Comparison of ENCODE assay signal across 8 cellular contexts in the genomic region with DNA sequence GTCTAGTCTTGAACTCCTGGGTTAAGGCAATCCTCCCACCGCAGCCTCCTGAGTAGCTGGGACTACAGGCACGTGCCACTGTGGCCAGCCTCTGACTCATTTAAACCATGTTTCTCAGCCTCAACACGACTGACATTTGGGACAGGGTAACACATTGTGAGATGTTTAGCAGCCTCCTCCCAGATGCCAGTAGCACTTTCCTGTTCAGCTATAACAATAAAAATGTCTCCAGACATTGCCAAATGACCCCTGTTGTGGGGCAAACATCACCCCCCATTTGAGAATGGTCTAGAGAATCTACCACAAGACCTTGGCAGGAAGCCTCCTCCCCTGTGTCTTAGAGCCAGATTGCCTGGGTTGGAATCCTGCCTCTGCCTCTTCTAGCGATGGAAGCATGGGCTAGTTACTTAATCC. TPM values are rescaled to one million over a fixed set of nuclear protein-coding genes. Genes with fewer than 3 reads are reported as not detected.
DNase-seq lines count a peak whose midpoint lies in the region; ATAC-seq and TF ChIP-seq lines count a peak whose summit lies in the region.

No MANE protein-coding gene starts in this region.

- WGBS in esophagus squamous epithelium, 2 donors, result 23 to 28% methylated on average over 3 to 4 of the region's 4 CpGs

- CTCF ChIA-PET in GM10248 (lab: Yijun Ruan, JAX), result interaction anchor here (1.2 to 1.6 kb wide), 3 partner anchors 44 to 223 kb away, joined by 3 to 5 read pairs (median 5); no protein-coding TSS in a partner anchor

- H3K36me3 ChIP-seq in esophagus squamous epithelium (peaks cover 0 to 50% (median 0%) of the 10 kb centered on the region in 3 donors), lower lobe of right lung (no peaks in the 10 kb centered on the region)

- DNase-seq in activated naive CD4-positive, alpha-beta T cell treated with Interleukin-2 at 50 U/mL for 16 hours, result peak; percentile 32
- no peak for DNase-seq in activated naive CD4-positive, alpha-beta T cell treated with anti-CD3 and anti-CD28 coated beads, Interleukin-2, amount 50 U/mL, for 16 hours
- peak; percentile 93 for DNase-seq in RPMI7951 (ENCODE audit: low read depth)
- no peak for DNase-seq in esophagus squamous epithelium (lab: John Stamatoyannopoulos, UW)
- peak; percentile 68 for DNase-seq in stimulated activated naive CD8-positive, alpha-beta T cell treated with anti-CD3 and anti-CD28 coated beads, Interleukin-15, Interleukin-2, amounts not matched to agents 100 U/mL and 50 U/mL, for 24 hours
- no peak for DNase-seq in lower lobe of right lung
- no peak for DNase-seq in GM10248 (ENCODE audit: extremely low spot score)

- H3K27me3 ChIP-seq in esophagus squamous epithelium (no peaks in the 10 kb centered on the region), lower lobe of right lung (ENCODE audit: low read depth) (no peaks in the 10 kb centered on the region)

- POLR2A ChIA-PET in GM10248 (lab: Yijun Ruan, JAX), result interaction anchor here (0.5 kb wide), 1 partner anchor 1675 kb away, joined by 5 read pairs; no protein-coding TSS in a partner anchor

- H3K9me3 ChIP-seq in esophagus squamous epithelium (no peaks in the 10 kb centered on the region), lower lobe of right lung (no peaks in the 10 kb centered on the region)

- peak; percentile 91 for ATAC-seq in stimulated activated naive CD8-positive, alpha-beta T cell treated with anti-CD3 and anti-CD28 coated beads, Interleukin-15, Interleukin-2, amounts not matched to agents 100 U/mL and 50 U/mL, for 24 hours
- no peak for ATAC-seq in lower lobe of right lung
- no peak for ATAC-seq in HG02981 (IDR thresholded peaks at IDR 0.05; ENCODE audit: unreplicated experiment)

- intact Hi-C loops in esophagus squamous epithelium (cut with DNase I) (no loop called here), lower lobe of right lung (cut with DNase I) (no loop called here)

- H3K4me1 ChIP-seq in esophagus squamous epithelium (peaks cover 3 to 60% (median 29%) of the 10 kb centered on the region in 3 donors), lower lobe of right lung (peaks cover 8% of the 10 kb centered on the region)

- H3K27ac ChIP-seq in esophagus squamous epithelium (peak overlapping the region; percentile 24 to 96 (median 72)), lower lobe of right lung (no peak overlapping the region)

- no peak overlapping the region for H3K4me3 ChIP-seq in esophagus squamous epithelium
- H3K4me3 ChIP-seq in lower lobe of right lung, result no peak overlapping the region

- TF ChIP-seq CTCF in esophagus squamous epithelium (IDR thresholded peaks at IDR 0.05) (no peak), lower lobe of right lung (IDR thresholded peaks at IDR 0.05) (no peak), GM10248 (IDR thresholded peaks at IDR 0.05; ENCODE audit: control extremely low read depth, extremely low read depth, low read depth, missing control alignments) (no peak)

- no peak for TF ChIP-seq POLR2A in esophagus squamous epithelium (IDR thresholded peaks at IDR 0.05)

RNA-seq across cellular contexts. Expression of a gene that starts 8.4 kb away (rescaled TPM):
- not detected in 2 replicates for total RNA-seq in RPMI7951 (2014; rRNA removed; shearing (Covaris generic))
- total RNA-seq in esophagus squamous epithelium, result 10 to 100 TPM; 43.9 to 79.1 (median 53.4) TPM
- total RNA-seq in lower lobe of right lung, result 1.0 TPM

RNA-seq across cellular contexts. Expression of a gene that starts 45.8 kb away (rescaled TPM):
- under 0.01 and 0.29 TPM in 2 replicates for total RNA-seq in RPMI7951 (2014; rRNA removed; shearing (Covaris generic))
- 1 to 10 TPM in 1 of 4 donors, under 1 TPM in 3; 0.61 to 1.7 (median 0.91) TPM for total RNA-seq in esophagus squamous epithelium
- 6.4 TPM for total RNA-seq in lower lobe of right lung

Comparison
In these comparisons a context has a peak if more than half of its experiments do, and no peak if none do; other contexts are left out.
1. DNase-seq: peak in activated naive CD4-positive, alpha-beta T cell treated with Interleukin-2 at 50 U/mL for 16 hours (single experiment), RPMI7951 (single experiment) and stimulated activated naive CD8-positive, alpha-beta T cell treated with anti-CD3 and anti-CD28 coated beads, Interleukin-15, Interleukin-2, amounts not matched to agents 100 U/mL and 50 U/mL, for 24 hours (single experiment); none in activated naive CD4-positive, alpha-beta T cell treated with anti-CD3 and anti-CD28 coated beads, Interleukin-2, amount 50 U/mL, for 16 hours (single experiment), esophagus squamous epithelium (single experiment), lower lobe of right lung (single experiment) and GM10248 (single experiment).
2. RNA of a gene that starts 8.4 kb away (total RNA-seq): 43.9 to 79.1 TPM in esophagus squamous epithelium; 1.0 TPM in lower lobe of right lung (single experiment) and not detected in RPMI7951; every median in the first group is over 10 times any median in the second.